In genomic region chr4:2922453-2923101, GRCh38 we compare ENCODE assay signal across 1 cellular context.
TF ChIP-seq lines count a peak whose summit lies in the region.

No MANE protein-coding gene starts in this region.

TF ChIP-seq in K562, 482 proteins besides CTCF, POLR2A, EP300 and RAD21:
- peak; percentile 10; the same call in 1 of the 2 replicates for TF ChIP-seq CBFA2T3 (IDR thresholded peaks at IDR 0.05)
